In the genomic region with DNA sequence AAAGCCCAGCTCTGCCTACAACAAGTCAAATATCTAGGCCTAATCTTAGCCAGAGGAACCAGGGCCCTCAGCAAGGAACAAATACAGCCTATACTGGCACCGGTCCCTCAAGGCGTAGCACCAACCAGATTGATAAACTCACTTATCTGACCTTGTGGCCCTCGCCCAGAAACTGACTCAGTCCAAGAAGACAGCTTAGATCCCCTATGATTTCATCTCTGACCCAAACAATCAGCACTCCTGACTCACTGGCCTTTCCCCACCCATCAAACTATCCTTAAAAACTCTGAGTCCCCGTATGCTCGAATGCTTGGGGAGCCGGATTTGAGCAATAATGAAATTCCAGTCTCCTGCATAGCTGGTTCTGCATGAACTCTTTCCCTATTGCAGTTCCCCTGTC, we compare ENCODE assay signal across 16 cellular contexts. TPM values are rescaled to one million over a fixed set of nuclear protein-coding genes. Genes with fewer than 3 reads are reported as not detected.
DNase-seq lines count a peak whose midpoint lies in the region; ATAC-seq and TF ChIP-seq lines count a peak whose summit lies in the region.
"Had no signal": no experiment of that assay in that cellular context is flagged by ENCODE, and none has a peak within 500 bp of the region (broad histone marks: within the 10 kb centered on the region; RNA-seq: fewer than 3 reads in every experiment).

No MANE protein-coding gene starts in this region.

- no peak overlapping the region for H3K27ac ChIP-seq in CD8-positive, alpha-beta memory T cell (ENCODE audit: low read depth, low read length)
- no peak overlapping the region for H3K27ac ChIP-seq in RWPE1
- H3K27ac ChIP-seq: esophagus muscularis mucosa, hepatocyte, KMS-11 had no signal

- peaks cover 15% of the 10 kb centered on the region for H3K4me1 ChIP-seq in CD8-positive, alpha-beta memory T cell (ENCODE audit: insufficient read depth, low read length)

- POLR2A ChIA-PET in CD8-positive, alpha-beta memory T cell (lab: Charles Lee): no interaction called here
- POLR2A ChIA-PET in RWPE1 (lab: Yijun Ruan, JAX; ENCODE audit: low non-redundant PET): no interaction called here

- H3K27me3 ChIP-seq in CD8-positive, alpha-beta memory T cell (ENCODE audit: insufficient read depth, low read length, poor library complexity, severe bottlenecking): no peaks in the 10 kb centered on the region
- H3K27me3 ChIP-seq: hepatocyte had no signal

- no peak for TF ChIP-seq POLR2A in erythroblast (IDR thresholded peaks at IDR 0.05; ENCODE audit: low read length)

- H3K4me1 Mint-ChIP-seq in CD8-positive, alpha-beta memory T cell: peaks cover 10 to 24% (median 17%) of the 10 kb centered on the region in 3 donors
- peaks cover 5 to 6% of the 10 kb centered on the region in 2 donors for H3K4me1 Mint-ChIP-seq in natural killer cell treated with Interleukin-12 subunit alpha and Interleukin-12 subunit beta and Interleukin-15 and Interleukin-18, amount 100 ng/mL, for 72 hours (ENCODE audit: low read depth in 2 of 2)

- H3K9me3 ChIP-seq in CD8-positive, alpha-beta memory T cell (ENCODE audit: low read length): no peaks in the 10 kb centered on the region
- H3K9me3 ChIP-seq: esophagus muscularis mucosa had no signal

- peak overlapping the region; percentile 28 to 88 (median 61) for H3K4me3 Mint-ChIP-seq in CD8-positive, alpha-beta memory T cell
- H3K4me3 Mint-ChIP-seq in natural killer cell treated with Interleukin-12 subunit alpha and Interleukin-12 subunit beta and Interleukin-15 and Interleukin-18, amount 100 ng/mL, for 72 hours: peak overlapping the region; percentile 16
- H3K4me3 Mint-ChIP-seq: activated CD8-positive, alpha-beta T cell treated with anti-CD3 and anti-CD28 coated beads for 36 hours; dendritic cell treated with granulocyte-macrophage colony-stimulating factor and Interleukin-4, amounts not matched to agents 40 ng/mL and 50 ng/mL, for 4 days had no signal

- H3K36me3 ChIP-seq in CD8-positive, alpha-beta memory T cell (ENCODE audit: insufficient read depth, low read length): no peaks in the 10 kb centered on the region
- H3K36me3 ChIP-seq: esophagus muscularis mucosa had no signal

- no peak overlapping the region for H3K27ac Mint-ChIP-seq in CD8-positive, alpha-beta memory T cell
- no peak overlapping the region for H3K27ac Mint-ChIP-seq in natural killer cell treated with Interleukin-12 subunit alpha and Interleukin-12 subunit beta and Interleukin-15 and Interleukin-18, amount 100 ng/mL, for 72 hours
- H3K27ac Mint-ChIP-seq: activated CD8-positive, alpha-beta T cell treated with anti-CD3 and anti-CD28 coated beads for 36 hours; dendritic cell treated with granulocyte-macrophage colony-stimulating factor and Interleukin-4, amounts not matched to agents 40 ng/mL and 50 ng/mL, for 4 days had no signal

- H3K36me3 Mint-ChIP-seq in CD8-positive, alpha-beta memory T cell: no peaks in the 10 kb centered on the region
- no peaks in the 10 kb centered on the region for H3K36me3 Mint-ChIP-seq in natural killer cell treated with Interleukin-12 subunit alpha and Interleukin-12 subunit beta and Interleukin-15 and Interleukin-18, amount 100 ng/mL, for 72 hours

- no peak for DNase-seq in CD8-positive, alpha-beta memory T cell
- peak; percentile 13 for DNase-seq in RWPE1 (ENCODE audit: low spot score)
- peak; percentile 58 to 67 for DNase-seq in erythroblast (lab: John Stamatoyannopoulos, UW)
- no peak for DNase-seq in natural killer cell treated with Interleukin-12 subunit alpha and Interleukin-12 subunit beta and Interleukin-15 and Interleukin-18, amount 100 ng/mL, for 72 hours (ENCODE audit: low spot score)
- no peak for DNase-seq in retina
- no peak for DNase-seq in GM20000 (ENCODE audit: low spot score)
- DNase-seq in NK-92 treated with Interleukin-12 subunit alpha and Interleukin-12 subunit beta, amount 100 ng/mL, for 24 hours (lab: John Stamatoyannopoulos, UW): no peak
- DNase-seq: activated CD8-positive, alpha-beta T cell treated with anti-CD3 and anti-CD28 coated beads for 36 hours; activated effector memory CD4-positive, alpha-beta T cell treated with anti-CD3 and anti-CD28 coated beads, Interleukin-2, amount 50 U/mL, for 16 hours; DND-41; NCI-H2227 treated with DMSO at 0.1 percent for 48 hours had no signal

- TF ChIP-seq CTCF in RWPE1 (conservative IDR thresholded peaks at IDR 0.05; ENCODE audit: low read depth) (no peak), GM20000 (IDR thresholded peaks at IDR 0.05; ENCODE audit: extremely low read depth, missing control alignments) (no peak)

- CTCF ChIA-PET in CD8-positive, alpha-beta memory T cell (lab: Charles Lee): interaction anchor here (3.7 kb wide), 1 partner anchor 15 kb away, joined by 13 read pairs; no protein-coding TSS in a partner anchor
- CTCF ChIA-PET in RWPE1 (lab: Yijun Ruan, JAX): interaction anchor here (0.6 kb wide), 1 partner anchor 14 kb away, joined by 4 read pairs; no protein-coding TSS in a partner anchor

- H3K27me3 Mint-ChIP-seq in CD8-positive, alpha-beta memory T cell: peaks cover 12 to 35% of the 10 kb centered on the region in 2 donors
- H3K27me3 Mint-ChIP-seq in natural killer cell treated with Interleukin-12 subunit alpha and Interleukin-12 subunit beta and Interleukin-15 and Interleukin-18, amount 100 ng/mL, for 72 hours: peaks cover 29 to 41% of the 10 kb centered on the region in 2 donors

- H3K9me3 Mint-ChIP-seq in CD8-positive, alpha-beta memory T cell: no peaks in the 10 kb centered on the region
- H3K9me3 Mint-ChIP-seq in natural killer cell treated with Interleukin-12 subunit alpha and Interleukin-12 subunit beta and Interleukin-15 and Interleukin-18, amount 100 ng/mL, for 72 hours: no peaks in the 10 kb centered on the region
- H3K9me3 Mint-ChIP-seq: activated CD8-positive, alpha-beta T cell treated with anti-CD3 and anti-CD28 coated beads for 36 hours; dendritic cell treated with granulocyte-macrophage colony-stimulating factor and Interleukin-4, amounts not matched to agents 40 ng/mL and 50 ng/mL, for 4 days had no signal

- H3K4me3 ChIP-seq in CD8-positive, alpha-beta memory T cell (ENCODE audit: low read length): no peak overlapping the region
- H3K4me3 ChIP-seq: esophagus muscularis mucosa, hepatocyte had no signal

- no peak for ATAC-seq in natural killer cell treated with Interleukin-12 subunit alpha and Interleukin-12 subunit beta and Interleukin-15 and Interleukin-18, amount 100 ng/mL, for 72 hours
- no peak for ATAC-seq in GM21529 (IDR thresholded peaks at IDR 0.05; ENCODE audit: unreplicated experiment)
- ATAC-seq: activated CD8-positive, alpha-beta T cell treated with anti-CD3 and anti-CD28 coated beads for 36 hours had no signal

RNA-seq across cellular contexts. Expression of a gene that starts 1.7 kb away (rescaled TPM):
- total RNA-seq in CD8-positive, alpha-beta memory T cell: 10 to 100 TPM; 23.0 to 23.1 TPM
- 7.8 TPM for polyA plus RNA-seq in CD8-positive, alpha-beta memory T cell
- total RNA-seq in natural killer cell treated with Interleukin-12 subunit alpha and Interleukin-12 subunit beta and Interleukin-15 and Interleukin-18, amount 100 ng/mL, for 72 hours: 10 to 100 TPM in 1 of 2 donors, 1 to 10 TPM in 1; 3.8 to 12.7 TPM

Comparison
In these comparisons a context has a peak if more than half of its experiments do, and no peak if none do; other contexts are left out.
1. DNase-seq: peak in RWPE1 (single experiment) and erythroblast (2 of 2); none in CD8-positive, alpha-beta memory T cell (0 of 5), natural killer cell treated with Interleukin-12 subunit alpha and Interleukin-12 subunit beta and Interleukin-15 and Interleukin-18, amount 100 ng/mL, for 72 hours (single experiment), retina (single experiment), GM20000 (single experiment) and NK-92 treated with Interleukin-12 subunit alpha and Interleukin-12 subunit beta, amount 100 ng/mL, for 24 hours (single experiment).